ENCODE assay signal across 13 cellular contexts in the genomic region with DNA sequence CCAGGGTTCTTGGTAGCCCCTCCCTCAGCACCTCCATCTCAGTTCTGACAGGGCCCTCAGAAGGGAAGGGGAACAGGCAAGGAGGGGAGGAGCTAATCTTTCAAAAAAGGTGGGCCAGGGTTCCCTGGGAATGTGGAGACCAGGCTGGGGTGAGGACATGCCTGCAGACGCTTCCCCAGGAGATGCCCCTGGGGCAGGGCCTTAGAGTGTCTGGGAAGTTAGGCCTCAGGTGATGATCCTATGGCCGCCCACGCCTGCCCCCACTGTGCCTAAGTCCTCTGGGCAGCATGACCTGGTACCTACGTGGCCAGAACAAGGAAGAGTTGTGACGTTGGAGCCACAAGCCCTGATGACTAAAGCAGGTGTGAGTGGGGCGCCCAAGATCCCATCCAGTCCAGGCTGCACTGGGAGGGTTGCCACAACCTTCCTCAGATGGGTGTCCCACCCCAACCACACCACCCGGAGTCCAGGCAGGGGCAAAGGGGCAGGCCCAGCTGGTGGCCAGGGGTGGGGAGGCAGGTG. TPM values are rescaled to one million over a fixed set of nuclear protein-coding genes. Genes with fewer than 3 reads are reported as not detected.
DNase-seq lines count a peak whose midpoint lies in the region; ATAC-seq and TF ChIP-seq lines count a peak whose summit lies in the region.
"Had no signal": no experiment of that assay in that cellular context is flagged by ENCODE, and none has a peak within 500 bp of the region (broad histone marks: within the 10 kb centered on the region; RNA-seq: fewer than 3 reads in every experiment).

No MANE protein-coding gene starts in this region.

- WGBS in GM23248 (ENCODE audit: low coverage in 1 of 2, low lambda C conversion rate in 2 of 2, missing lambda C conversion rate in 2 of 2), 2 experiments, result 66 to 68% methylated on average over 7 of the region's 7 CpGs
- 17 to 69% (median 64%) methylated on average over 1 to 7 of the region's 7 CpGs for WGBS in adrenal gland, 4 donors

- H3K4me3 ChIP-seq in GM23248 (no peak overlapping the region), adrenal gland (no peak overlapping the region), kidney epithelial cell (ENCODE audit: low read depth, low read length) (no peak overlapping the region), gastrocnemius medialis (no peak overlapping the region)

- TF ChIP-seq CTCF in adrenal gland (IDR thresholded peaks at IDR 0.05) (no peak), kidney epithelial cell (IDR thresholded peaks at IDR 0.05; ENCODE audit: insufficient read depth, low read length, poor library complexity, severe bottlenecking) (no peak), gastrocnemius medialis (IDR thresholded peaks at IDR 0.05 in 4 of 5, conservative IDR thresholded peaks at IDR 0.05 in 1 of 5) (no peak)

- H2AFZ ChIP-seq in GM23248, result no peak overlapping the region

- TF ChIP-seq POLR2A in adrenal gland (IDR thresholded peaks at IDR 0.05) (no peak), gastrocnemius medialis (IDR thresholded peaks at IDR 0.05) (no peak)

- H3K4me1 Mint-ChIP-seq in activated naive CD8-positive, alpha-beta T cell treated with anti-CD3 and anti-CD28 coated beads, Interleukin-2, amount 50 U/mL, for 24 hours, result no peaks in the 10 kb centered on the region
- H3K4me1 Mint-ChIP-seq in activated T-helper 17 cell treated with anti-CD3 and anti-CD28 coated beads, Interleukin-2, amount 50 U/mL, for 72 hours, result no peaks in the 10 kb centered on the region

- peaks cover 24% of the 10 kb centered on the region for H3K27me3 Mint-ChIP-seq in activated naive CD8-positive, alpha-beta T cell treated with anti-CD3 and anti-CD28 coated beads, Interleukin-2, amount 50 U/mL, for 24 hours
- H3K27me3 Mint-ChIP-seq in activated T-helper 17 cell treated with anti-CD3 and anti-CD28 coated beads, Interleukin-2, amount 50 U/mL, for 72 hours, result no peaks in the 10 kb centered on the region

- no peaks in the 10 kb centered on the region for H3K9me3 Mint-ChIP-seq in activated naive CD8-positive, alpha-beta T cell treated with anti-CD3 and anti-CD28 coated beads, Interleukin-2, amount 50 U/mL, for 24 hours
- H3K9me3 Mint-ChIP-seq in activated T-helper 17 cell treated with anti-CD3 and anti-CD28 coated beads, Interleukin-2, amount 50 U/mL, for 72 hours, result no peaks in the 10 kb centered on the region
- H3K9me3 Mint-ChIP-seq: activated CD8-positive, alpha-beta T cell treated with anti-CD3 and anti-CD28 coated beads for 36 hours had no signal

- no peaks in the 10 kb centered on the region for H3K79me2 ChIP-seq in GM23248 (ENCODE audit: insufficient read depth)

- H3K27me3 ChIP-seq in GM23248 (replicated peaks; ENCODE audit: insufficient read depth) (no peaks in the 10 kb centered on the region), adrenal gland (no peaks in the 10 kb centered on the region), kidney epithelial cell (ENCODE audit: control insufficient read depth, insufficient read depth, low read length) (no peaks in the 10 kb centered on the region), gastrocnemius medialis (no peaks in the 10 kb centered on the region)

- H3K4me1 ChIP-seq in GM23248 (ENCODE audit: insufficient read depth), result peaks cover 37% of the 10 kb centered on the region
- H3K4me1 ChIP-seq in adrenal gland (replicated peaks in 1 of 2), result peaks cover 61% of the 10 kb centered on the region in 2 donors
- peaks cover 39 to 73% of the 10 kb centered on the region in 2 donors for H3K4me1 ChIP-seq in gastrocnemius medialis

- H3K9me2 ChIP-seq in GM23248 (ENCODE audit: insufficient read depth), result no peaks in the 10 kb centered on the region

- H3K9me3 ChIP-seq in GM23248 (ENCODE audit: low read depth) (no peaks in the 10 kb centered on the region), adrenal gland (replicated peaks in 1 of 3) (no peaks in the 10 kb centered on the region), gastrocnemius medialis (no peaks in the 10 kb centered on the region)

- H3K4me3 Mint-ChIP-seq in activated naive CD8-positive, alpha-beta T cell treated with anti-CD3 and anti-CD28 coated beads, Interleukin-2, amount 50 U/mL, for 24 hours, result no peak overlapping the region
- no peak overlapping the region for H3K4me3 Mint-ChIP-seq in activated T-helper 17 cell treated with anti-CD3 and anti-CD28 coated beads, Interleukin-2, amount 50 U/mL, for 72 hours
- H3K4me3 Mint-ChIP-seq: activated CD8-positive, alpha-beta T cell treated with anti-CD3 and anti-CD28 coated beads for 36 hours had no signal

- ATAC-seq in gastrocnemius medialis (no peak), HG03097 (IDR thresholded peaks at IDR 0.05; ENCODE audit: low FRiP score, unreplicated experiment) (no peak)
- ATAC-seq in activated naive CD8-positive, alpha-beta T cell treated with anti-CD3 and anti-CD28 coated beads, Interleukin-2, amount 50 U/mL, for 24 hours, result no peak
- ATAC-seq in activated T-helper 17 cell treated with anti-CD3 and anti-CD28 coated beads, Interleukin-2, amount 50 U/mL, for 72 hours (replicated peaks), result no peak
- ATAC-seq: activated CD8-positive, alpha-beta T cell treated with anti-CD3 and anti-CD28 coated beads for 36 hours had no signal

- no peaks in the 10 kb centered on the region for H3K36me3 ChIP-seq in GM23248 (ENCODE audit: low read depth)
- H3K36me3 ChIP-seq in adrenal gland (replicated peaks in 1 of 2), result no peaks in the 10 kb centered on the region
- H3K36me3 ChIP-seq in kidney epithelial cell (ENCODE audit: control insufficient read depth, insufficient read depth, low read length), result no peaks in the 10 kb centered on the region
- H3K36me3 ChIP-seq in gastrocnemius medialis, result no peaks in the 10 kb centered on the region

- H3K27ac ChIP-seq in GM23248 (peak overlapping the region; percentile 48), adrenal gland (peak overlapping the region; percentile 86 to 97 (median 92)), gastrocnemius medialis (peak overlapping the region; percentile 71 to 90 (median 82))
- H3K27ac ChIP-seq: C4-2B had no signal

- no peak for DNase-seq in GM23248
- DNase-seq in adrenal gland, result peak in 5 of 7 donors; percentile 54 to 70 (median 64)
- peak; percentile 32 for DNase-seq in kidney epithelial cell (ENCODE audit: low read depth)
- no peak for DNase-seq in gastrocnemius medialis
- no peak for DNase-seq in activated naive CD8-positive, alpha-beta T cell treated with anti-CD3 and anti-CD28 coated beads, Interleukin-2, amount 50 U/mL, for 24 hours
- no peak for DNase-seq in activated CD4-positive, alpha-beta T cell treated with anti-CD3 and anti-CD28 coated beads for 4 hours
- DNase-seq: activated CD8-positive, alpha-beta T cell treated with anti-CD3 and anti-CD28 coated beads for 36 hours; central memory CD4-positive, alpha-beta T cell; NCI-H1436 treated with DMSO at 0.1 percent for 48 hours had no signal

- H3K9ac ChIP-seq in GM23248, result peak overlapping the region; percentile 41; the same call in 1 of the 2 replicates

- H4K20me1 ChIP-seq in GM23248 (ENCODE audit: insufficient read depth), result no peaks in the 10 kb centered on the region

- H3K36me3 Mint-ChIP-seq in activated naive CD8-positive, alpha-beta T cell treated with anti-CD3 and anti-CD28 coated beads, Interleukin-2, amount 50 U/mL, for 24 hours (ENCODE audit: low read depth), result no peaks in the 10 kb centered on the region
- H3K36me3 Mint-ChIP-seq in activated T-helper 17 cell treated with anti-CD3 and anti-CD28 coated beads, Interleukin-2, amount 50 U/mL, for 72 hours (ENCODE audit: low read depth), result no peaks in the 10 kb centered on the region

- no peak overlapping the region for H3K4me2 ChIP-seq in GM23248 (ENCODE audit: unreplicated experiment)

- in situ Hi-C loops in GM23248 (cut with MboI) (no loop called here), gastrocnemius medialis (cut with MboI; ENCODE audit: low sequenced_read_pairs in 4 of 4) (no loop called here)

- intact Hi-C loops in adrenal gland (cut with DNase I), result no loop called here
- intact Hi-C loops in gastrocnemius medialis (cut with DNase I; ENCODE audit: low total_unique reads), result no loop called here

- no peak overlapping the region for H3K27ac Mint-ChIP-seq in activated naive CD8-positive, alpha-beta T cell treated with anti-CD3 and anti-CD28 coated beads, Interleukin-2, amount 50 U/mL, for 24 hours
- no peak overlapping the region for H3K27ac Mint-ChIP-seq in activated T-helper 17 cell treated with anti-CD3 and anti-CD28 coated beads, Interleukin-2, amount 50 U/mL, for 72 hours
- H3K27ac Mint-ChIP-seq: activated CD8-positive, alpha-beta T cell treated with anti-CD3 and anti-CD28 coated beads for 36 hours had no signal

- peaks cover 13% of the 10 kb centered on the region; the same call in 1 of the 2 replicates for H3F3A ChIP-seq in GM23248 (ENCODE audit: insufficient read depth)

RNA-seq across cellular contexts. Expression of a gene that starts 3.9 kb away (rescaled TPM):
- 8.8 and 13.3 TPM in 2 replicates for total RNA-seq in GM23248 (2014; rRNA removed; shearing (Covaris generic))
- 7.6 and 8.4 TPM in 2 replicates for polyA plus RNA-seq in GM23248 (2016; fragmentation: Nextera tagmentation; extraction: Ambion mirVana)
- 100 to 1,000 TPM in 7 of 8 donors, 10 to 100 TPM in 1; 81.7 to 468 (median 224) TPM for total RNA-seq in adrenal gland
- polyA plus RNA-seq in adrenal gland, result 100 to 1,000 TPM; 159 to 496 (median 451) TPM
- 17.9 and 18.4 TPM in 2 replicates for total RNA-seq in kidney epithelial cell
- 1 to 10 TPM; 1.7 to 3.1 (median 2.1) TPM for total RNA-seq in gastrocnemius medialis
- total RNA-seq in activated T-helper 17 cell treated with anti-CD3 and anti-CD28 coated beads, Interleukin-2, amount 50 U/mL, for 72 hours, result 1 to 10 TPM; 1.2 to 2.3 TPM

RNA-seq across cellular contexts. Expression of a gene that starts 13.9 kb away (rescaled TPM):
- total RNA-seq in GM23248 (2014; rRNA removed; shearing (Covaris generic)), result not detected in 2 replicates
- polyA plus RNA-seq in GM23248 (2016; fragmentation: Nextera tagmentation; extraction: Ambion mirVana) (not detected in 2 replicates), adrenal gland (under 1 TPM; 0.09 to 0.64 (median 0.47) TPM)
- total RNA-seq in adrenal gland (under 1 TPM in 3 of 8 donors, not detected in 5; 0.36 to 0.76 (median 0.60) TPM), kidney epithelial cell (not detected in 2 replicates), gastrocnemius medialis (under 1 TPM in 3 of 4 donors, not detected in 1; 0.41 to 0.98 (median 0.49) TPM)
- total RNA-seq in activated T-helper 17 cell treated with anti-CD3 and anti-CD28 coated beads, Interleukin-2, amount 50 U/mL, for 72 hours, result under 1 TPM in 1 of 2 donors, not detected in 1; 0.34 TPM
- total RNA-seq: activated CD8-positive, alpha-beta T cell treated with anti-CD3 and anti-CD28 coated beads for 36 hours; RPMI7951 had no signal

RNA-seq across cellular contexts. Expression of a gene that starts 27.2 kb away (rescaled TPM):
- 86.6 and 90.2 TPM in 2 replicates for total RNA-seq in GM23248 (2014; rRNA removed; shearing (Covaris generic))
- 85.4 and 90.6 TPM in 2 replicates for polyA plus RNA-seq in GM23248 (2016; fragmentation: Nextera tagmentation; extraction: Ambion mirVana)
- total RNA-seq in adrenal gland, result 10 to 100 TPM; 44.9 to 96.3 (median 55.2) TPM
- 100 to 1,000 TPM in 2 of 3 donors, 10 to 100 TPM in 1; 55.9 to 182 (median 144) TPM for polyA plus RNA-seq in adrenal gland
- 77.7 and 113 TPM in 2 replicates for total RNA-seq in kidney epithelial cell
- 100 to 1,000 TPM; 111 to 145 (median 127) TPM for total RNA-seq in gastrocnemius medialis
- 100 to 1,000 TPM in 1 of 2 donors, 10 to 100 TPM in 1; 59.2 to 139 TPM for total RNA-seq in activated T-helper 17 cell treated with anti-CD3 and anti-CD28 coated beads, Interleukin-2, amount 50 U/mL, for 72 hours

RNA-seq across cellular contexts. Expression of a gene that starts 29.0 kb away (rescaled TPM):
- total RNA-seq in GM23248 (2014; rRNA removed; shearing (Covaris generic)), result 393 and 427 TPM in 2 replicates
- polyA plus RNA-seq in GM23248 (2016; fragmentation: Nextera tagmentation; extraction: Ambion mirVana) (424 and 426 TPM in 2 replicates), adrenal gland (100 to 1,000 TPM; 133 to 163 (median 157) TPM)
- total RNA-seq in adrenal gland (100 to 1,000 TPM; 109 to 275 (median 206) TPM), kidney epithelial cell (208 and 221 TPM in 2 replicates), gastrocnemius medialis (10 to 100 TPM; 26.7 to 67.8 (median 39.8) TPM)
- 100 to 1,000 TPM; 283 to 392 TPM for total RNA-seq in activated T-helper 17 cell treated with anti-CD3 and anti-CD28 coated beads, Interleukin-2, amount 50 U/mL, for 72 hours

RNA-seq across cellular contexts. Expression of a gene that starts 34.2 kb away (rescaled TPM):
- 3.0 and 9.6 TPM in 2 replicates for total RNA-seq in GM23248 (2014; rRNA removed; shearing (Covaris generic))
- 5.7 and 7.6 TPM in 2 replicates for polyA plus RNA-seq in GM23248 (2016; fragmentation: Nextera tagmentation; extraction: Ambion mirVana)
- total RNA-seq in adrenal gland, result 1 to 10 TPM; 1.7 to 5.4 (median 3.4) TPM
- polyA plus RNA-seq in adrenal gland, result 1 to 10 TPM; 2.5 to 6.8 (median 3.2) TPM
- 7.6 and 7.9 TPM in 2 replicates for total RNA-seq in kidney epithelial cell
- 1 to 10 TPM in 3 of 4 donors, not detected in 1; 1.1 to 2.3 (median 1.2) TPM for total RNA-seq in gastrocnemius medialis
- total RNA-seq in activated T-helper 17 cell treated with anti-CD3 and anti-CD28 coated beads, Interleukin-2, amount 50 U/mL, for 72 hours, result 10 to 100 TPM; 12.2 to 13.0 TPM

Comparison
In these comparisons a context has a peak if more than half of its experiments do, and no peak if none do; other contexts are left out.
1. DNase-seq: peak in adrenal gland (5 of 7) and kidney epithelial cell (single experiment); none in GM23248 (single experiment), gastrocnemius medialis (0 of 2), activated naive CD8-positive, alpha-beta T cell treated with anti-CD3 and anti-CD28 coated beads, Interleukin-2, amount 50 U/mL, for 24 hours (single experiment) and activated CD4-positive, alpha-beta T cell treated with anti-CD3 and anti-CD28 coated beads for 4 hours (0 of 2).
2. Peak in every context shown above with its lines, with median percentiles within 50 percentile points of each other: H3K27ac ChIP-seq.